In genomic region chr9:97625620-97626019, GRCh38 we compare ENCODE assay signal across 21 cellular contexts.
"Had no signal": no experiment of that assay in that cellular context is flagged by ENCODE, and none has a peak within 500 bp of the region (broad histone marks: within the 10 kb centered on the region; RNA-seq: fewer than 3 reads in every experiment).

No MANE protein-coding gene starts in this region.

- H3K36me3 ChIP-seq: prostate gland had no signal

- H3K27ac ChIP-seq: dorsolateral prefrontal cortex, prostate gland, right lobe of liver, thoracic aorta, tibial nerve, upper lobe of left lung had no signal

- H3K27me3 ChIP-seq: dorsolateral prefrontal cortex, right lobe of liver, tibial nerve, upper lobe of left lung had no signal

- DNase-seq: cerebellar nuclear complex; dorsolateral prefrontal cortex; effector CD4-positive, alpha-beta T cell; head of caudate nucleus; hippocampal formation; immature natural killer cell; islet precursor cell; kidney glomerular epithelial cell; mesenchymal stem cell; naive thymus-derived CD8-positive, alpha-beta T cell; nephron progenitor cell; nucleus accumbens; right lobe of liver; stimulated activated CD4-positive, alpha-beta T cell treated with anti-CD3 and anti-CD28 coated beads, Interleukin-4, amount 100 ng/mL, for 4 hours; stimulated activated naive CD8-positive, alpha-beta T cell treated with anti-CD3 and anti-CD28 coated beads, Interleukin-15, Interleukin-2, amounts not matched to agents 100 U/mL and 50 U/mL, for 24 hours; substantia nigra; upper lobe of left lung had no signal

- H3K4me1 ChIP-seq: prostate gland had no signal

- ATAC-seq: naive thymus-derived CD8-positive, alpha-beta T cell; right lobe of liver; stimulated activated memory B cell treated with anti-CD40 and anti-IgM and Interleukin-4, amounts not matched to agents 10 μg/mL and 1 μg/mL and 100 μg/mL, for 72 hours; stimulated activated naive CD8-positive, alpha-beta T cell treated with anti-CD3 and anti-CD28 coated beads, Interleukin-15, Interleukin-2, amounts not matched to agents 100 U/mL and 50 U/mL, for 24 hours had no signal

- H3K4me3 ChIP-seq: dorsolateral prefrontal cortex, prostate gland, right lobe of liver, thoracic aorta, tibial nerve, upper lobe of left lung had no signal

- H3K9me3 ChIP-seq: prostate gland, right lobe of liver, thoracic aorta, tibial nerve, upper lobe of left lung had no signal
